1 cellular context compared by ENCODE assay signal in the genomic region with DNA sequence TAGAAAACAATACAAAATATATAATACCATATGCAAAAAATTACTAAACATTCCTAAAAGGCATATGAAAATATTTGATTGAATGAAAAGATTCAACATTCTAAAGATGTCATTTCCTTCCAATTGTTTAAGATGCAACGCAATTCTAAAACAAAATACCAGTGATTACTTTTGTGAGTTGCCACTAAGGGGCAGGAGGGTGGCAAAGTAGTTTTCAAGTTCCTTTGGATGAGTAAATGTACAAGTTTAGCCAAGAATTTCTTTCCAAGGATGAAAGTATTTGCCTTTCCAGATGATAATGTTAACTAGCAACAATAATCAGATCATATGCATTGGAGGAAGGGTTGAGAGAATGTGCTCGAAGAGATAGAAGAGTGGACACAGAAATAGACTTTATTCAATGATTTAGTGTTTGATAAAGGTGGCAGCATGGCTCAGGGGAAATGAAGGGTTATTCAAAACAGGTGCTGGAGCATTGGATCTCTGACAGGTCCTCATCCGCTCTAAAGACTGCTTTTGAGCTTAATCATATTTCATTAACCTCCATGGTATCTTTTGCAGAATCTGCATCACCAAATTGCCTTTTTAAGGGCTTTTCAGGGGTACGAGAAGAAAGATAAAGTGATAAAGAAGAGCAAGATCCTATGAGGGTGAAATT.
TF ChIP-seq lines count a peak whose summit lies in the region.

No MANE protein-coding gene starts in this region.

TF ChIP-seq in SK-N-SH, 30 proteins besides CTCF, POLR2A, EP300 and RAD21 (continued from another document):
- TF ChIP-seq REST (IDR thresholded peaks at IDR 0.05; ENCODE audit: low read depth, low read length) (no peak), NRF1 (IDR thresholded peaks at IDR 0.05; ENCODE audit: low read depth, low read length) (no peak), RFX5 (IDR thresholded peaks at IDR 0.05; ENCODE audit: low read length) (no peak), TCF12 (IDR thresholded peaks at IDR 0.05) (peak; percentile 75), RCOR1 (IDR thresholded peaks at IDR 0.05; ENCODE audit: low read length) (peak; percentile 71), JUND (IDR thresholded peaks at IDR 0.05) (0 out of 2 replicates have a peak, but pooled peaks have one; percentile 16), GATA2 (CRISPR knock-in tag; IDR thresholded peaks at IDR 0.05) (peak; percentile 53; the same call in 1 of the 2 replicates), SMC3 (IDR thresholded peaks at IDR 0.05; ENCODE audit: low read depth, low read length) (peak; percentile 11; the same call in 1 of the 2 replicates), FOXM1 (IDR thresholded peaks at IDR 0.05; ENCODE audit: low read depth) (no peak), FOSL2 (IDR thresholded peaks at IDR 0.05; ENCODE audit: borderline replicate concordance, low read depth) (no peak), MXI1 (IDR thresholded peaks at IDR 0.05; ENCODE audit: low read depth, low read length) (0 out of 2 replicates have a peak, but pooled peaks have one; percentile 42)
TF ChIP-seq in SK-N-SH: peak in this region for 7.
